Comparison of ENCODE assay signal across 1 cellular context in genomic region chr19:50550594-50550966, GRCh38.
TF ChIP-seq lines count a peak whose summit lies in the region.

No MANE protein-coding gene starts in this region.

TF ChIP-seq in GM23338, 12 proteins besides CTCF, POLR2A, EP300 and RAD21 (continued from another document):
- TF ChIP-seq ZNF462 (CRISPR knock-in tag; IDR thresholded peaks at IDR 0.05) (no peak), REST (IDR thresholded peaks at IDR 0.05; ENCODE audit: unreplicated experiment) (no peak), EZH2 (IDR thresholded peaks at IDR 0.05; ENCODE audit: low read depth, unreplicated experiment) (no peak), ETS1 (IDR thresholded peaks at IDR 0.05) (no peak), EZH2phosphoT487 (IDR thresholded peaks at IDR 0.05; ENCODE audit: unreplicated experiment) (no peak), JUNB (IDR thresholded peaks at IDR 0.05; ENCODE audit: unreplicated experiment) (no peak)
